In the genomic region with DNA sequence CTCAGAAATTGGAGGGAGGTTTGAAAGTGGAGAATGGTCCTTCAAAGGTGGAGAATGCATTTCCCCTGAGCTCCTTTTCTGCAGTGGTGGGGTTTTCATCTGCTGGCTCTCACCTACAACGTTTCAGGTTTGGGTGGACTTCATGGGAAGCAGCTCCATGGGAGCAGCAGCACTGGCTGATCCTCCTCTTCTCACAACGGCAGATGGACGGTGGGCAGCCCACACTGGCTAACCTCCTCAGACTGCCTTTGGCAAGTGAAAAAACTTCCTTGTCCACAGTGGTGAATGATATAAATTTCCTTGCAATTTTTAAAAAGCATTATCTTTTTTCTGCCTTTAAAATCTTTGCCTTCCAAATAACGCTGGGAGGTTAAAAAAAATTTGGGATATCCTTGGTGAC, we compare ENCODE assay signal across 25 cellular contexts.
DNase-seq lines count a peak whose midpoint lies in the region; ATAC-seq and TF ChIP-seq lines count a peak whose summit lies in the region.
"Had no signal": no experiment of that assay in that cellular context is flagged by ENCODE, and none has a peak within 500 bp of the region (broad histone marks: within the 10 kb centered on the region; RNA-seq: fewer than 3 reads in every experiment).

No MANE protein-coding gene starts in this region.

- peaks cover 67% of the 10 kb centered on the region for H3K36me3 Mint-ChIP-seq in activated CD4-positive, alpha-beta T cell treated with anti-CD3 and anti-CD28 coated beads, Interleukin-2, amount 10 ng/mL, durations not matched to agents 24 days and 14 days (ENCODE audit: low read depth)
- H3K36me3 Mint-ChIP-seq in WTC11 (peaks cover 70% of the 10 kb centered on the region), glutamatergic neuron (ENCODE audit: unreplicated experiment) (peaks cover 8% of the 10 kb centered on the region)

- H3K27ac Mint-ChIP-seq in activated CD4-positive, alpha-beta T cell treated with anti-CD3 and anti-CD28 coated beads, Interleukin-2, amount 10 ng/mL, durations not matched to agents 24 days and 14 days = peak overlapping the region; percentile 49
- H3K27ac Mint-ChIP-seq in WTC11 = peak overlapping the region; percentile 68
- peak overlapping the region; percentile 55 for H3K27ac Mint-ChIP-seq in glutamatergic neuron (ENCODE audit: unreplicated experiment)
- H3K27ac Mint-ChIP-seq: CD4-positive, alpha-beta T cell had no signal

- no peak for TF ChIP-seq CTCF in WTC11 (IDR thresholded peaks at IDR 0.05)
- TF ChIP-seq CTCF in glutamatergic neuron (IDR thresholded peaks at IDR 0.05; ENCODE audit: partially characterized antibody, unreplicated experiment) = no peak

- ATAC-seq in WTC11 (no peak), GM19035 (IDR thresholded peaks at IDR 0.05; ENCODE audit: unreplicated experiment) (no peak)
- ATAC-seq: HepG2, PC-3 had no signal

- DNase-seq in activated CD4-positive, alpha-beta T cell treated with anti-CD3 and anti-CD28 coated beads, Interleukin-2, amount 10 ng/mL, durations not matched to agents 24 days and 14 days = no peak
- DNase-seq in activated CD4-positive, alpha-beta T cell treated with anti-CD3 and anti-CD28 coated beads for 1 hour = no peak
- DNase-seq in WTC11 (ENCODE audit: low spot score) = no peak
- DNase-seq in glutamatergic neuron = no peak
- DNase-seq in superior temporal gyrus (ENCODE audit: extremely low spot score) = no peak
- no peak for DNase-seq in NCI-H2107 (lab: John Stamatoyannopoulos, UW)
- no peak for DNase-seq in NCI-H1436 treated with DMSO at 0.1 percent for 48 hours (lab: John Stamatoyannopoulos, UW)
- DNase-seq: 8988T; ACHN; CD4-positive, alpha-beta T cell; COR-L47; DMS53; KBM-7; MV-4-11; NCI-H1105; NCI-H146; NCI-H1930; NCI-H446; NCI-H526; NCI-H82; NK-92 treated with Interleukin-12 subunit alpha and Interleukin-12 subunit beta, amount 100 ng/mL, for 24 hours; PC-3; SK-N-SH had no signal

- no peaks in the 10 kb centered on the region for H3K9me3 Mint-ChIP-seq in activated CD4-positive, alpha-beta T cell treated with anti-CD3 and anti-CD28 coated beads, Interleukin-2, amount 10 ng/mL, durations not matched to agents 24 days and 14 days
- H3K9me3 Mint-ChIP-seq in WTC11 (no peaks in the 10 kb centered on the region), glutamatergic neuron (ENCODE audit: unreplicated experiment) (no peaks in the 10 kb centered on the region)
- H3K9me3 Mint-ChIP-seq: CD4-positive, alpha-beta T cell had no signal

- H3K27me3 Mint-ChIP-seq in activated CD4-positive, alpha-beta T cell treated with anti-CD3 and anti-CD28 coated beads, Interleukin-2, amount 10 ng/mL, durations not matched to agents 24 days and 14 days = no peaks in the 10 kb centered on the region
- no peaks in the 10 kb centered on the region for H3K27me3 Mint-ChIP-seq in WTC11 (ENCODE audit: low read depth)
- H3K27me3 Mint-ChIP-seq in glutamatergic neuron (ENCODE audit: unreplicated experiment) = peaks cover 2% of the 10 kb centered on the region
- H3K27me3 Mint-ChIP-seq: CD4-positive, alpha-beta T cell had no signal

- H3K4me3 Mint-ChIP-seq in activated CD4-positive, alpha-beta T cell treated with anti-CD3 and anti-CD28 coated beads, Interleukin-2, amount 10 ng/mL, durations not matched to agents 24 days and 14 days = no peak overlapping the region
- H3K4me3 Mint-ChIP-seq in WTC11 (no peak overlapping the region), glutamatergic neuron (ENCODE audit: unreplicated experiment) (no peak overlapping the region)
- H3K4me3 Mint-ChIP-seq: CD4-positive, alpha-beta T cell had no signal

- POLR2A ChIA-PET in WTC11 (lab: Charles Lee) = interaction anchor here (0.7 kb wide), 1 partner anchor 104 kb away, joined by 3 read pairs; no protein-coding TSS in a partner anchor

- peaks cover 25% of the 10 kb centered on the region for H3K4me1 Mint-ChIP-seq in activated CD4-positive, alpha-beta T cell treated with anti-CD3 and anti-CD28 coated beads, Interleukin-2, amount 10 ng/mL, durations not matched to agents 24 days and 14 days
- H3K4me1 Mint-ChIP-seq in WTC11 (peaks cover 42% of the 10 kb centered on the region), glutamatergic neuron (ENCODE audit: low read depth, unreplicated experiment) (peaks cover 13% of the 10 kb centered on the region)

- CTCF ChIA-PET in WTC11 (lab: Charles Lee) = interaction anchor here (1.4 kb wide), 1 partner anchor 43 kb away, joined by 4 read pairs; no protein-coding TSS in a partner anchor

- intact Hi-C loops in activated CD4-positive, alpha-beta T cell treated with anti-CD3 and anti-CD28 coated beads, Interleukin-2, amount 10 ng/mL, durations not matched to agents 24 days and 14 days (cut with micrococcal nuclease) = no loop called here

TF ChIP-seq in WTC11, 78 proteins besides CTCF, POLR2A, EP300 and RAD21 (continues in another document):
- TF ChIP-seq JAZF1 (CRISPR knock-in tag; IDR thresholded peaks at IDR 0.05) = no peak
- TF ChIP-seq, protein P1, sequence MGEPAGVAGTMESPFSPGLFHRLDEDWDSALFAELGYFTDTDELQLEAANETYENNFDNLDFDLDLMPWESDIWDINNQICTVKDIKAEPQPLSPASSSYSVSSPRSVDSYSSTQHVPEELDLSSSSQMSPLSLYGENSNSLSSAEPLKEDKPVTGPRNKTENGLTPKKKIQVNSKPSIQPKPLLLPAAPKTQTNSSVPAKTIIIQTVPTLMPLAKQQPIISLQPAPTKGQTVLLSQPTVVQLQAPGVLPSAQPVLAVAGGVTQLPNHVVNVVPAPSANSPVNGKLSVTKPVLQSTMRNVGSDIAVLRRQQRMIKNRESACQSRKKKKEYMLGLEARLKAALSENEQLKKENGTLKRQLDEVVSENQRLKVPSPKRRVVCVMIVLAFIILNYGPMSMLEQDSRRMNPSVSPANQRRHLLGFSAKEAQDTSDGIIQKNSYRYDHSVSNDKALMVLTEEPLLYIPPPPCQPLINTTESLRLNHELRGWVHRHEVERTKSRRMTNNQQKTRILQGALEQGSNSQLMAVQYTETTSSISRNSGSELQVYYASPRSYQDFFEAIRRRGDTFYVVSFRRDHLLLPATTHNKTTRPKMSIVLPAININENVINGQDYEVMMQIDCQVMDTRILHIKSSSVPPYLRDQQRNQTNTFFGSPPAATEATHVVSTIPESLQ (CRISPR knock-in tag; IDR thresholded peaks at IDR 0.05) = no peak
- TF ChIP-seq, protein P2, sequence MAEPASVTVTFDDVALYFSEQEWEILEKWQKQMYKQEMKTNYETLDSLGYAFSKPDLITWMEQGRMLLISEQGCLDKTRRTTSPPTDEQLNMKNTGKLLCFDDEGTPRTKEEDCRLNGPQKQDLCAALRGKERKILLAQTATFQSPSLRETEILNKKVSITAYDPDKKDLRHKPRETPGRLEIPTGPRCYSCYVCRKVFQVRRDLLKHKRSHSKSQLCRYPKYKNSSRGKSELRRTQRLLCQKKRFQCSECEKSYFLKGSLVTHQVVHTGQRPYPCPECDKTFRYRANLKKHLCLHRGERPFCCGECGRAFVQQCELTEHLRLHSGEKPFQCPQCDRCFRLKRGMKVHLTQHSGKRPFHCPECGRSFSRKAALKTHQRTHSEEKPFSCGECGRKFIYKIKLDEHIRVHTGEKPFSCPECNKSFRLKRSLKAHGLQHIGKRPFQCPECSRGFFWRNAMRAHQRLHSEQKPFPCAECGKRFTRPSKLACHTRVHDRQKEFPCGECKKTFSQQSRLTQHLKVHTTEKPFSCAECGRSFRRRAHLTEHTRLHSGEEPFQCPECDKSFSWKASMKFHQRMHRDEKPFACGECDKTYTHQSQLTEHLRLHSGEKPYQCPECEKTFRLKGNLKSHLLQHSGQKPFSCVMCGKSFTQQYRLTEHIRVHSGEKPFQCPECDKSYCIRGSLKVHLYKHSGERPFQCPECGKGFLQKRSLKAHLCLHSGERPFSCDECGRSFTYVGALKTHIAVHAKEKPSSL (CRISPR knock-in tag; conservative IDR thresholded peaks at IDR 0.05) = no peak
- TF ChIP-seq, protein P3, sequence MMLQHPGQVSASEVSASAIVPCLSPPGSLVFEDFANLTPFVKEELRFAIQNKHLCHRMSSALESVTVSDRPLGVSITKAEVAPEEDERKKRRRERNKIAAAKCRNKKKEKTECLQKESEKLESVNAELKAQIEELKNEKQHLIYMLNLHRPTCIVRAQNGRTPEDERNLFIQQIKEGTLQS (CRISPR knock-in tag; conservative IDR thresholded peaks at IDR 0.05) = no peak
- TF ChIP-seq, protein P4, sequence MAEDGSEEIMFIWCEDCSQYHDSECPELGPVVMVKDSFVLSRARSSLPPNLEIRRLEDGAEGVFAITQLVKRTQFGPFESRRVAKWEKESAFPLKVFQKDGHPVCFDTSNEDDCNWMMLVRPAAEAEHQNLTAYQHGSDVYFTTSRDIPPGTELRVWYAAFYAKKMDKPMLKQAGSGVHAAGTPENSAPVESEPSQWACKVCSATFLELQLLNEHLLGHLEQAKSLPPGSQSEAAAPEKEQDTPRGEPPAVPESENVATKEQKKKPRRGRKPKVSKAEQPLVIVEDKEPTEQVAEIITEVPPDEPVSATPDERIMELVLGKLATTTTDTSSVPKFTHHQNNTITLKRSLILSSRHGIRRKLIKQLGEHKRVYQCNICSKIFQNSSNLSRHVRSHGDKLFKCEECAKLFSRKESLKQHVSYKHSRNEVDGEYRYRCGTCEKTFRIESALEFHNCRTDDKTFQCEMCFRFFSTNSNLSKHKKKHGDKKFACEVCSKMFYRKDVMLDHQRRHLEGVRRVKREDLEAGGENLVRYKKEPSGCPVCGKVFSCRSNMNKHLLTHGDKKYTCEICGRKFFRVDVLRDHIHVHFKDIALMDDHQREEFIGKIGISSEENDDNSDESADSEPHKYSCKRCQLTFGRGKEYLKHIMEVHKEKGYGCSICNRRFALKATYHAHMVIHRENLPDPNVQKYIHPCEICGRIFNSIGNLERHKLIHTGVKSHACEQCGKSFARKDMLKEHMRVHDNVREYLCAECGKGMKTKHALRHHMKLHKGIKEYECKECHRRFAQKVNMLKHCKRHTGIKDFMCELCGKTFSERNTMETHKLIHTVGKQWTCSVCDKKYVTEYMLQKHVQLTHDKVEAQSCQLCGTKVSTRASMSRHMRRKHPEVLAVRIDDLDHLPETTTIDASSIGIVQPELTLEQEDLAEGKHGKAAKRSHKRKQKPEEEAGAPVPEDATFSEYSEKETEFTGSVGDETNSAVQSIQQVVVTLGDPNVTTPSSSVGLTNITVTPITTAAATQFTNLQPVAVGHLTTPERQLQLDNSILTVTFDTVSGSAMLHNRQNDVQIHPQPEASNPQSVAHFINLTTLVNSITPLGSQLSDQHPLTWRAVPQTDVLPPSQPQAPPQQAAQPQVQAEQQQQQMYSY (CRISPR knock-in tag; IDR thresholded peaks at IDR 0.05) = no peak
- TF ChIP-seq OVOL2 (CRISPR knock-in tag; IDR thresholded peaks at IDR 0.05; ENCODE audit: borderline replicate concordance) = no peak
